Comparison of ENCODE assay signal across 1 cellular context in genomic region chr17:63692195-63692816, GRCh38.
TF ChIP-seq lines count a peak whose summit lies in the region.

No MANE protein-coding gene starts in this region.

TF ChIP-seq in K562, 482 proteins besides CTCF, POLR2A, EP300 and RAD21:
- TF ChIP-seq RBM34 (IDR thresholded peaks at IDR 0.05; ENCODE audit: borderline replicate concordance, insufficient read depth, low read length): no peak
- no peak for TF ChIP-seq FOXP1 (CRISPR knock-in tag; IDR thresholded peaks at IDR 0.05)
- no peak for TF ChIP-seq PREB (CRISPR knock-in tag; IDR thresholded peaks at IDR 0.05)
- no peak for TF ChIP-seq MCM3 (IDR thresholded peaks at IDR 0.05)
- TF ChIP-seq POLR2G (IDR thresholded peaks at IDR 0.05; ENCODE audit: low read depth, low read length): 0 out of 2 replicates have a peak, but pooled peaks have one; percentile 16
- TF ChIP-seq CHD2 (IDR thresholded peaks at IDR 0.05; ENCODE audit: low read depth, low read length): no peak
- no peak for TF ChIP-seq THRAP3 (IDR thresholded peaks at IDR 0.05; ENCODE audit: borderline replicate concordance)
- TF ChIP-seq ZNF445 (CRISPR knock-in tag; IDR thresholded peaks at IDR 0.05; ENCODE audit: low read depth): no peak
